In the genomic region with DNA sequence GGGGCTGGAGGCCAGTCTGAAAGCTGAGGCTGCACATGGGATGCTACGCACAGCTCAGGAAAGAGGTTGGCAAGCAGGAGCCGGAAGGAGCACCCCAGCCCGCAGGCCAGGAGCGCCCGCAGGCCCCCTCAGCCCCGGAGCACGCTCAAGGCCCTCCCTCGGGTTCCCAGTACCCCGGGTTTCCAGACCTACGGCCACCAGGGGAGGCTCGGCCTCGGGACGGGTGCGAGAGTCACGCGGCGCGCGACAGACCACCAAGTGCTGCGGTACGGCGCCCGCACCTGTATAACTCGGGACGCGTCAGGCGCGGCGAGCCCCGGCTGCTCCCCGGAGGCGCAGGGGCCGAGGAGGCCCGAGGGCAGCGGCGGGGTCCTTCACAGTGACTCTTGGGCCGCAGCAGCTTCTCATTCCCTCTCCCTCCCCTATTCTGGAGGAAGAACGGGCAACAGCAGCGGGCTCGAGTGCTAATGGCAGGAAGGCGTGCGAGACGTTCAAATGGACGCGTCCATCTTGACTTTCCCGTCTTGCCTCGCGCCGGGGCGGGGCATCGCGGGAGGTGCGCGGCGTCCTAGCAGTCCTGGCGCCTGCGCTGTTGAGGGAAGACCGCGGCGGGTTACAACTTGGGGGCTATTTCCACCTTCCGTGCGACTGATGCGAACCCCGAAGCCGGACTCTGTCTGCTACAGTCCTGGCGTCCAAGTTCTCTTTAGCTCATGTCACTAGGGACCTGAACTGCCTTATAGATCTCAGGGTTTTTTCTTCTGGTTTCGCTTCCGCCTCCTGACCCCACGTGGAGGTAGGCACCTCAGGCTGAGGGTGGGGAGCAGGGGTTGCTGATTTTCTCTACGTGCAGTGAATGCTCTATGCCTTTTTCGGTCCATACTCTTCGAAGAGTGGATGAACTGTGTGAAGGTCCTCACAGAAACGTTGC, we compare ENCODE assay signal across 1 cellular context.
TF ChIP-seq lines count a peak whose summit lies in the region.

A gene with protein sequence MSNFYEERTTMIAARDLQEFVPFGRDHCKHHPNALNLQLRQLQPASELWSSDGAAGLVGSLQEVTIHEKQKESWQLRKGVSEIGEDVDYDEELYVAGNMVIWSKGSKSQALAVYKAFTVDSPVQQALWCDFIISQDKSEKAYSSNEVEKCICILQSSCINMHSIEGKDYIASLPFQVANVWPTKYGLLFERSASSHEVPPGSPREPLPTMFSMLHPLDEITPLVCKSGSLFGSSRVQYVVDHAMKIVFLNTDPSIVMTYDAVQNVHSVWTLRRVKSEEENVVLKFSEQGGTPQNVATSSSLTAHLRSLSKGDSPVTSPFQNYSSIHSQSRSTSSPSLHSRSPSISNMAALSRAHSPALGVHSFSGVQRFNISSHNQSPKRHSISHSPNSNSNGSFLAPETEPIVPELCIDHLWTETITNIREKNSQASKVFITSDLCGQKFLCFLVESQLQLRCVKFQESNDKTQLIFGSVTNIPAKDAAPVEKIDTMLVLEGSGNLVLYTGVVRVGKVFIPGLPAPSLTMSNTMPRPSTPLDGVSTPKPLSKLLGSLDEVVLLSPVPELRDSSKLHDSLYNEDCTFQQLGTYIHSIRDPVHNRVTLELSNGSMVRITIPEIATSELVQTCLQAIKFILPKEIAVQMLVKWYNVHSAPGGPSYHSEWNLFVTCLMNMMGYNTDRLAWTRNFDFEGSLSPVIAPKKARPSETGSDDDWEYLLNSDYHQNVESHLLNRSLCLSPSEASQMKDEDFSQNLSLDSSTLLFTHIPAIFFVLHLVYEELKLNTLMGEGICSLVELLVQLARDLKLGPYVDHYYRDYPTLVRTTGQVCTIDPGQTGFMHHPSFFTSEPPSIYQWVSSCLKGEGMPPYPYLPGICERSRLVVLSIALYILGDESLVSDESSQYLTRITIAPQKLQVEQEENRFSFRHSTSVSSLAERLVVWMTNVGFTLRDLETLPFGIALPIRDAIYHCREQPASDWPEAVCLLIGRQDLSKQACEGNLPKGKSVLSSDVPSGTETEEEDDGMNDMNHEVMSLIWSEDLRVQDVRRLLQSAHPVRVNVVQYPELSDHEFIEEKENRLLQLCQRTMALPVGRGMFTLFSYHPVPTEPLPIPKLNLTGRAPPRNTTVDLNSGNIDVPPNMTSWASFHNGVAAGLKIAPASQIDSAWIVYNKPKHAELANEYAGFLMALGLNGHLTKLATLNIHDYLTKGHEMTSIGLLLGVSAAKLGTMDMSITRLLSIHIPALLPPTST (N-terminal part only) (minus strand): TSS at position 533 of the 931 bp plus-strand sequence. CDS start 3,368 bp downstream, outside the sequence.

TF ChIP-seq in HepG2, 621 proteins besides CTCF, POLR2A, EP300 and RAD21 (continued from another document and continues in another):
- TF ChIP-seq, protein P1, sequence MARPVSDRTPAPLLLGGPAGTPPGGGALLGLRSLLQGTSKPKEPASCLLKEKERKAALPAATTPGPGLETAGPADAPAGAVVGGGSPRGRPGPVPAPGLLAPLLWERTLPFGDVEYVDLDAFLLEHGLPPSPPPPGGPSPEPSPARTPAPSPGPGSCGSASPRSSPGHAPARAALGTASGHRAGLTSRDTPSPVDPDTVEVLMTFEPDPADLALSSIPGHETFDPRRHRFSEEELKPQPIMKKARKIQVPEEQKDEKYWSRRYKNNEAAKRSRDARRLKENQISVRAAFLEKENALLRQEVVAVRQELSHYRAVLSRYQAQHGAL (CRISPR knock-in tag; IDR thresholded peaks at IDR 0.05; ENCODE audit: not compliant biosample characterization) = peak; percentile 88
- TF ChIP-seq, protein P2, sequence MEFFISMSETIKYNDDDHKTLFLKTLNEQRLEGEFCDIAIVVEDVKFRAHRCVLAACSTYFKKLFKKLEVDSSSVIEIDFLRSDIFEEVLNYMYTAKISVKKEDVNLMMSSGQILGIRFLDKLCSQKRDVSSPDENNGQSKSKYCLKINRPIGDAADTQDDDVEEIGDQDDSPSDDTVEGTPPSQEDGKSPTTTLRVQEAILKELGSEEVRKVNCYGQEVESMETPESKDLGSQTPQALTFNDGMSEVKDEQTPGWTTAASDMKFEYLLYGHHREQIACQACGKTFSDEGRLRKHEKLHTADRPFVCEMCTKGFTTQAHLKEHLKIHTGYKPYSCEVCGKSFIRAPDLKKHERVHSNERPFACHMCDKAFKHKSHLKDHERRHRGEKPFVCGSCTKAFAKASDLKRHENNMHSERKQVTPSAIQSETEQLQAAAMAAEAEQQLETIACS (CRISPR knock-in tag; IDR thresholded peaks at IDR 0.05) = 0 out of 2 replicates have a peak, but pooled peaks have one; percentile 26
- no peak for TF ChIP-seq CEBPG (CRISPR knock-in tag; IDR thresholded peaks at IDR 0.05)
- no peak for TF ChIP-seq ZNF282 (IDR thresholded peaks at IDR 0.05; ENCODE audit: partially characterized antibody)
- no peak for TF ChIP-seq NFIB (CRISPR knock-in tag; IDR thresholded peaks at IDR 0.05; ENCODE audit: borderline replicate concordance)
- peak; percentile 87; the same call in 1 of the 2 replicates for TF ChIP-seq RFXAP (CRISPR knock-in tag; IDR thresholded peaks at IDR 0.05; ENCODE audit: borderline replicate concordance)
- peak; percentile 75; the same call in 1 of the 2 replicates for TF ChIP-seq ZNF543 (CRISPR knock-in tag; IDR thresholded peaks at IDR 0.05)
- peak; percentile 88; the same call in 1 of the 2 replicates for TF ChIP-seq ZNF619 (CRISPR knock-in tag; IDR thresholded peaks at IDR 0.05)
- TF ChIP-seq MED1 (CRISPR knock-in tag; IDR thresholded peaks at IDR 0.05) = peak; percentile 63
- peak; percentile 84; the same call in 1 of the 2 replicates for TF ChIP-seq ZKSCAN8 (CRISPR knock-in tag; IDR thresholded peaks at IDR 0.05; ENCODE audit: borderline replicate concordance)
- peak; percentile 86; the same call in 1 of the 2 replicates for TF ChIP-seq KLF6 (CRISPR knock-in tag; IDR thresholded peaks at IDR 0.05)
- TF ChIP-seq ZNF766 (CRISPR knock-in tag; IDR thresholded peaks at IDR 0.05; ENCODE audit: borderline replicate concordance) = peak; percentile 95
- TF ChIP-seq IRF2 (CRISPR knock-in tag; IDR thresholded peaks at IDR 0.05) = peak; percentile 93
- TF ChIP-seq ASH2L (IDR thresholded peaks at IDR 0.05; ENCODE audit: insufficient read length, low read depth, low read length) = peak; percentile 99
- no peak; the same call in 1 of the 2 replicates for TF ChIP-seq DPF2 (CRISPR knock-in tag; IDR thresholded peaks at IDR 0.05; ENCODE audit: borderline replicate concordance, low read depth)
- peak; percentile 60 for TF ChIP-seq ELF1 (CRISPR knock-in tag; IDR thresholded peaks at IDR 0.05)
- TF ChIP-seq, protein P3, sequence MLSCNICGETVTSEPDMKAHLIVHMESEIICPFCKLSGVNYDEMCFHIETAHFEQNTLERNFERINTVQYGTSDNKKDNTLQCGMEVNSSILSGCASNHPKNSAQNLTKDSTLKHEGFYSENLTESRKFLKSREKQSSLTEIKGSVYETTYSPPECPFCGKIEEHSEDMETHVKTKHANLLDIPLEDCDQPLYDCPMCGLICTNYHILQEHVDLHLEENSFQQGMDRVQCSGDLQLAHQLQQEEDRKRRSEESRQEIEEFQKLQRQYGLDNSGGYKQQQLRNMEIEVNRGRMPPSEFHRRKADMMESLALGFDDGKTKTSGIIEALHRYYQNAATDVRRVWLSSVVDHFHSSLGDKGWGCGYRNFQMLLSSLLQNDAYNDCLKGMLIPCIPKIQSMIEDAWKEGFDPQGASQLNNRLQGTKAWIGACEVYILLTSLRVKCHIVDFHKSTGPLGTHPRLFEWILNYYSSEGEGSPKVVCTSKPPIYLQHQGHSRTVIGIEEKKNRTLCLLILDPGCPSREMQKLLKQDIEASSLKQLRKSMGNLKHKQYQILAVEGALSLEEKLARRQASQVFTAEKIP (CRISPR knock-in tag; IDR thresholded peaks at IDR 0.05; ENCODE audit: borderline replicate concordance) = no peak
- TF ChIP-seq ZNF570 (CRISPR knock-in tag; IDR thresholded peaks at IDR 0.05; ENCODE audit: borderline replicate concordance) = peak; percentile 93; the same call in 1 of the 2 replicates
- TF ChIP-seq PPARG (CRISPR knock-in tag; conservative IDR thresholded peaks at IDR 0.05) = peak; percentile 29; the same call in 1 of the 2 replicates
- TF ChIP-seq RBM22 (optimal IDR thresholded peaks at IDR 0.05; ENCODE audit: low read length) = peak; percentile 60
- TF ChIP-seq ZNF572 (CRISPR knock-in tag; IDR thresholded peaks at IDR 0.05) = 0 out of 2 replicates have a peak, but pooled peaks have one; percentile 42
- TF ChIP-seq STAG1 (CRISPR knock-in tag; IDR thresholded peaks at IDR 0.05) = no peak
- TF ChIP-seq FOXK2 (IDR thresholded peaks at IDR 0.05) = no peak; the same call in 1 of the 2 replicates
- peak; percentile 97 for TF ChIP-seq RBFOX2 (IDR thresholded peaks at IDR 0.05; ENCODE audit: low read depth, low read length)
- TF ChIP-seq, protein P4, sequence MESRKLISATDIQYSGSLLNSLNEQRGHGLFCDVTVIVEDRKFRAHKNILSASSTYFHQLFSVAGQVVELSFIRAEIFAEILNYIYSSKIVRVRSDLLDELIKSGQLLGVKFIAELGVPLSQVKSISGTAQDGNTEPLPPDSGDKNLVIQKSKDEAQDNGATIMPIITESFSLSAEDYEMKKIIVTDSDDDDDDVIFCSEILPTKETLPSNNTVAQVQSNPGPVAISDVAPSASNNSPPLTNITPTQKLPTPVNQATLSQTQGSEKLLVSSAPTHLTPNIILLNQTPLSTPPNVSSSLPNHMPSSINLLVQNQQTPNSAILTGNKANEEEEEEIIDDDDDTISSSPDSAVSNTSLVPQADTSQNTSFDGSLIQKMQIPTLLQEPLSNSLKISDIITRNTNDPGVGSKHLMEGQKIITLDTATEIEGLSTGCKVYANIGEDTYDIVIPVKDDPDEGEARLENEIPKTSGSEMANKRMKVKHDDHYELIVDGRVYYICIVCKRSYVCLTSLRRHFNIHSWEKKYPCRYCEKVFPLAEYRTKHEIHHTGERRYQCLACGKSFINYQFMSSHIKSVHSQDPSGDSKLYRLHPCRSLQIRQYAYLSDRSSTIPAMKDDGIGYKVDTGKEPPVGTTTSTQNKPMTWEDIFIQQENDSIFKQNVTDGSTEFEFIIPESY (CRISPR knock-in tag; IDR thresholded peaks at IDR 0.05) = no peak; the same call in 1 of the 2 replicates
- peak; percentile 86 for TF ChIP-seq ZNF263 (CRISPR knock-in tag; IDR thresholded peaks at IDR 0.05)
- TF ChIP-seq, protein P5, sequence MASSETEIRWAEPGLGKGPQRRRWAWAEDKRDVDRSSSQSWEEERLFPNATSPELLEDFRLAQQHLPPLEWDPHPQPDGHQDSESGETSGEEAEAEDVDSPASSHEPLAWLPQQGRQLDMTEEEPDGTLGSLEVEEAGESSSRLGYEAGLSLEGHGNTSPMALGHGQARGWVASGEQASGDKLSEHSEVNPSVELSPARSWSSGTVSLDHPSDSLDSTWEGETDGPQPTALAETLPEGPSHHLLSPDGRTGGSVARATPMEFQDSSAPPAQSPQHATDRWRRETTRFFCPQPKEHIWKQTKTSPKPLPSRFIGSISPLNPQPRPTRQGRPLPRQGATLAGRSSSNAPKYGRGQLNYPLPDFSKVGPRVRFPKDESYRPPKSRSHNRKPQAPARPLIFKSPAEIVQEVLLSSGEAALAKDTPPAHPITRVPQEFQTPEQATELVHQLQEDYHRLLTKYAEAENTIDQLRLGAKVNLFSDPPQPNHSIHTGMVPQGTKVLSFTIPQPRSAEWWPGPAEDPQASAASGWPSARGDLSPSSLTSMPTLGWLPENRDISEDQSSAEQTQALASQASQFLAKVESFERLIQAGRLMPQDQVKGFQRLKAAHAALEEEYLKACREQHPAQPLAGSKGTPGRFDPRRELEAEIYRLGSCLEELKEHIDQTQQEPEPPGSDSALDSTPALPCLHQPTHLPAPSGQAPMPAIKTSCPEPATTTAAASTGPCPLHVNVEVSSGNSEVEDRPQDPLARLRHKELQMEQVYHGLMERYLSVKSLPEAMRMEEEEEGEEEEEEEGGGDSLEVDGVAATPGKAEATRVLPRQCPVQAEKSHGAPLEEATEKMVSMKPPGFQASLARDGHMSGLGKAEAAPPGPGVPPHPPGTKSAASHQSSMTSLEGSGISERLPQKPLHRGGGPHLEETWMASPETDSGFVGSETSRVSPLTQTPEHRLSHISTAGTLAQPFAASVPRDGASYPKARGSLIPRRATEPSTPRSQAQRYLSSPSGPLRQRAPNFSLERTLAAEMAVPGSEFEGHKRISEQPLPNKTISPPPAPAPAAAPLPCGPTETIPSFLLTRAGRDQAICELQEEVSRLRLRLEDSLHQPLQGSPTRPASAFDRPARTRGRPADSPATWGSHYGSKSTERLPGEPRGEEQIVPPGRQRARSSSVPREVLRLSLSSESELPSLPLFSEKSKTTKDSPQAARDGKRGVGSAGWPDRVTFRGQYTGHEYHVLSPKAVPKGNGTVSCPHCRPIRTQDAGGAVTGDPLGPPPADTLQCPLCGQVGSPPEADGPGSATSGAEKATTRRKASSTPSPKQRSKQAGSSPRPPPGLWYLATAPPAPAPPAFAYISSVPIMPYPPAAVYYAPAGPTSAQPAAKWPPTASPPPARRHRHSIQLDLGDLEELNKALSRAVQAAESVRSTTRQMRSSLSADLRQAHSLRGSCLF (CRISPR knock-in tag; IDR thresholded peaks at IDR 0.05; ENCODE audit: borderline replicate concordance) = no peak
- TF ChIP-seq ZNF781 (CRISPR knock-in tag; IDR thresholded peaks at IDR 0.05; ENCODE audit: borderline replicate concordance, not compliant biosample characterization) = peak; percentile 74
- TF ChIP-seq, protein P6, sequence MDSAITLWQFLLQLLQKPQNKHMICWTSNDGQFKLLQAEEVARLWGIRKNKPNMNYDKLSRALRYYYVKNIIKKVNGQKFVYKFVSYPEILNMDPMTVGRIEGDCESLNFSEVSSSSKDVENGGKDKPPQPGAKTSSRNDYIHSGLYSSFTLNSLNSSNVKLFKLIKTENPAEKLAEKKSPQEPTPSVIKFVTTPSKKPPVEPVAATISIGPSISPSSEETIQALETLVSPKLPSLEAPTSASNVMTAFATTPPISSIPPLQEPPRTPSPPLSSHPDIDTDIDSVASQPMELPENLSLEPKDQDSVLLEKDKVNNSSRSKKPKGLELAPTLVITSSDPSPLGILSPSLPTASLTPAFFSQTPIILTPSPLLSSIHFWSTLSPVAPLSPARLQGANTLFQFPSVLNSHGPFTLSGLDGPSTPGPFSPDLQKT (CRISPR knock-in tag; IDR thresholded peaks at IDR 0.05; ENCODE audit: borderline replicate concordance) = peak; percentile 58; the same call in 1 of the 2 replicates
- TF ChIP-seq, protein P7, sequence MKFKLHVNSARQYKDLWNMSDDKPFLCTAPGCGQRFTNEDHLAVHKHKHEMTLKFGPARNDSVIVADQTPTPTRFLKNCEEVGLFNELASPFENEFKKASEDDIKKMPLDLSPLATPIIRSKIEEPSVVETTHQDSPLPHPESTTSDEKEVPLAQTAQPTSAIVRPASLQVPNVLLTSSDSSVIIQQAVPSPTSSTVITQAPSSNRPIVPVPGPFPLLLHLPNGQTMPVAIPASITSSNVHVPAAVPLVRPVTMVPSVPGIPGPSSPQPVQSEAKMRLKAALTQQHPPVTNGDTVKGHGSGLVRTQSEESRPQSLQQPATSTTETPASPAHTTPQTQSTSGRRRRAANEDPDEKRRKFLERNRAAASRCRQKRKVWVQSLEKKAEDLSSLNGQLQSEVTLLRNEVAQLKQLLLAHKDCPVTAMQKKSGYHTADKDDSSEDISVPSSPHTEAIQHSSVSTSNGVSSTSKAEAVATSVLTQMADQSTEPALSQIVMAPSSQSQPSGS (CRISPR knock-in tag; IDR thresholded peaks at IDR 0.05) = peak; percentile 69
